Comparison of ENCODE assay signal across 18 cellular contexts in genomic region chr10:37930423-37930822, GRCh38. TPM values are rescaled to one million over a fixed set of nuclear protein-coding genes. Genes with fewer than 3 reads are reported as not detected.
DNase-seq lines count a peak whose midpoint lies in the region; TF ChIP-seq lines count a peak whose summit lies in the region.
"Had no signal": no experiment of that assay in that cellular context is flagged by ENCODE, and none has a peak within 500 bp of the region (broad histone marks: within the 10 kb centered on the region; RNA-seq: fewer than 3 reads in every experiment).

No MANE protein-coding gene starts in this region.

- no peak overlapping the region for H2AK5ac ChIP-seq in neuronal stem cell (ENCODE audit: low read depth, low read length)

- no peak overlapping the region for H3K14ac ChIP-seq in neuronal stem cell (ENCODE audit: low read length)

- no peak overlapping the region for H2BK120ac ChIP-seq in neuronal stem cell (ENCODE audit: low read depth, low read length)

- no peak overlapping the region for H2BK5ac ChIP-seq in neuronal stem cell (ENCODE audit: low read length)

- no peak overlapping the region for H2BK15ac ChIP-seq in neuronal stem cell (ENCODE audit: low read length)

- H3K27me3 ChIP-seq in neuronal stem cell (ENCODE audit: control insufficient read depth in 3 of 3, insufficient read depth in 3 of 3, low read depth in 1 of 3, low read length in 3 of 3) (no peaks in the 10 kb centered on the region), breast epithelium (no peaks in the 10 kb centered on the region), stomach (no peaks in the 10 kb centered on the region)
- H3K27me3 ChIP-seq: BLaER1 treated with 17β-estradiol and CSF1 and Interleukin-3, amounts not matched to agents 10 nM and 100 nM had no signal

- H3K9me3 ChIP-seq in neuronal stem cell (replicated peaks in 1 of 2; ENCODE audit: control insufficient read depth in 2 of 2, insufficient read depth in 1 of 2, low read depth in 1 of 2, low read length in 2 of 2): peaks cover 0 to 23% of the 10 kb centered on the region in 2 donors
- no peaks in the 10 kb centered on the region for H3K9me3 ChIP-seq in breast epithelium
- H3K9me3 ChIP-seq in stomach: no peaks in the 10 kb centered on the region
- H3K9me3 ChIP-seq: BLaER1 treated with 17β-estradiol and CSF1 and Interleukin-3, amounts not matched to agents 10 nM and 100 nM had no signal

- H3K18ac ChIP-seq in neuronal stem cell (ENCODE audit: low read length): no peak overlapping the region

- no peak overlapping the region for H3K4me3 ChIP-seq in epithelial cell of esophagus (ENCODE audit: low read length)
- no peak overlapping the region for H3K4me3 ChIP-seq in neuronal stem cell (ENCODE audit: low read length in 2 of 2)
- H3K4me3 ChIP-seq in breast epithelium: no peak overlapping the region
- H3K4me3 ChIP-seq in stomach: no peak overlapping the region
- H3K4me3 ChIP-seq: A549; BLaER1 treated with 17β-estradiol and CSF1 and Interleukin-3, amounts not matched to agents 10 nM and 100 nM had no signal

- H3K4me1 ChIP-seq in neuronal stem cell (ENCODE audit: control insufficient read depth in 2 of 2, insufficient read depth in 1 of 2, low read depth in 1 of 2, low read length in 2 of 2) (no peaks in the 10 kb centered on the region), breast epithelium (no peaks in the 10 kb centered on the region), stomach (no peaks in the 10 kb centered on the region)
- H3K4me1 ChIP-seq: A549; BLaER1 treated with 17β-estradiol and CSF1 and Interleukin-3, amounts not matched to agents 10 nM and 100 nM; Caco-2 had no signal

- TF ChIP-seq EP300 in stomach (IDR thresholded peaks at IDR 0.05): no peak

- H3K27ac ChIP-seq in neuronal stem cell (replicated peaks; ENCODE audit: low read length): no peak overlapping the region
- no peak overlapping the region for H3K27ac ChIP-seq in breast epithelium
- no peak overlapping the region for H3K27ac ChIP-seq in stomach
- H3K27ac ChIP-seq: 22Rv1; A549; BLaER1 treated with 17β-estradiol and CSF1 and Interleukin-3, amounts not matched to agents 10 nM and 100 nM; C4-2B had no signal

- H2BK12ac ChIP-seq in neuronal stem cell (ENCODE audit: low read length): no peak overlapping the region

- H3K79me1 ChIP-seq in neuronal stem cell (ENCODE audit: low read depth, low read length): no peaks in the 10 kb centered on the region

- no peak overlapping the region for H4K91ac ChIP-seq in neuronal stem cell (ENCODE audit: low read depth, low read length, poor library complexity)

- no peak overlapping the region for H3K4ac ChIP-seq in neuronal stem cell (ENCODE audit: low read length)

- H4K8ac ChIP-seq in neuronal stem cell (ENCODE audit: low read depth, low read length): no peak overlapping the region

- WGBS in neuronal stem cell (ENCODE audit: extremely low coverage in 2 of 2, insufficient read length in 2 of 2, insufficient replicate concordance in 1 of 2), 2 donors: 100% methylated on average over 1 of the region's 2 CpGs; no CpG with 5 or more reads in 1 of the 2 donors
- 40 to 59% (median 53%) methylated on average over 2 of the region's 2 CpGs for WGBS in stomach, 5 donors

- TF ChIP-seq POLR2A in breast epithelium (IDR thresholded peaks at IDR 0.05) (no peak), stomach (IDR thresholded peaks at IDR 0.05) (no peak)

- DNase-seq in DMS53 (lab: John Stamatoyannopoulos, UW) (peak; percentile 8), DMS53 treated with DMSO at 0.1 percent for 48 hours (lab: John Stamatoyannopoulos, UW; ENCODE audit: unreplicated experiment) (no peak), epithelial cell of esophagus (ENCODE audit: low read depth) (peak; percentile 1), neuronal stem cell (ENCODE audit: low spot score) (no peak), NCI-H510A (lab: John Stamatoyannopoulos, UW) (no peak), breast epithelium (ENCODE audit: low spot score in 2 of 2) (no peak), stomach (no peak)
- DNase-seq: AML-193; Caco-2; Calu3; CD4-positive, alpha-beta T cell; CD8-positive, alpha-beta T cell; DMS79 treated with DMSO at 0.1 percent for 48 hours; GF-D8 had no signal

- H3K23ac ChIP-seq in neuronal stem cell (ENCODE audit: low read depth, low read length, poor library complexity): no peak overlapping the region

- H3K36me3 ChIP-seq in neuronal stem cell (replicated peaks in 1 of 2; ENCODE audit: control insufficient read depth in 2 of 2, insufficient read depth in 2 of 2, low read length in 2 of 2) (no peaks in the 10 kb centered on the region), breast epithelium (no peaks in the 10 kb centered on the region), stomach (no peaks in the 10 kb centered on the region)
- H3K36me3 ChIP-seq: BLaER1 treated with 17β-estradiol and CSF1 and Interleukin-3, amounts not matched to agents 10 nM and 100 nM had no signal

- TF ChIP-seq CTCF in epithelial cell of esophagus (IDR thresholded peaks at IDR 0.05; ENCODE audit: insufficient read depth, low read depth, low read length, missing control alignments) (no peak), breast epithelium (IDR thresholded peaks at IDR 0.05) (no peak), stomach (IDR thresholded peaks at IDR 0.05) (no peak)

- H3K9ac ChIP-seq in neuronal stem cell (ENCODE audit: low read depth, low read length, poor library complexity): peak overlapping the region; percentile 18
- H3K9ac ChIP-seq: BLaER1 treated with 17β-estradiol and CSF1 and Interleukin-3, amounts not matched to agents 10 nM and 100 nM had no signal

- no peak overlapping the region for H2AFZ ChIP-seq in neuronal stem cell (ENCODE audit: low read length)

- no peak overlapping the region for H3K4me2 ChIP-seq in neuronal stem cell (ENCODE audit: insufficient read depth, low read length, poor library complexity, severe bottlenecking)
- H3K4me2 ChIP-seq: A549; BLaER1 treated with 17β-estradiol and CSF1 and Interleukin-3, amounts not matched to agents 10 nM and 100 nM had no signal

- intact Hi-C loops in breast epithelium (cut with DNase I; ENCODE audit: low total_unique reads) (no loop called here), stomach (cut with DNase I; ENCODE audit: low total_unique reads) (no loop called here)

RNA-seq across cellular contexts. Expression of gene ZNF25, which starts 46.0 kb away (rescaled TPM):
- polyA plus RNA-seq in neuronal stem cell (2013, experiment 1 of 2): 2.1 TPM
- 2.3 TPM for polyA plus RNA-seq in neuronal stem cell (2013, experiment 2 of 2)
- total RNA-seq in breast epithelium (10 to 100 TPM; 13.8 to 23.4 (median 16.0) TPM), stomach (10 to 100 TPM in 2 of 5 donors, 1 to 10 TPM in 3; 4.6 to 23.9 (median 6.4) TPM)
- polyA plus RNA-seq in stomach: 1 to 10 TPM; 3.7 to 5.0 (median 4.3) TPM

Comparison
In these comparisons a context has a peak if more than half of its experiments do, and no peak if none do; other contexts are left out.
1. DNase-seq: peak in DMS53 (single experiment) and epithelial cell of esophagus (single experiment); none in DMS53 treated with DMSO at 0.1 percent for 48 hours (single experiment), neuronal stem cell (single experiment), NCI-H510A (single experiment), breast epithelium (0 of 2) and stomach (single experiment).